Comparison of ENCODE assay signal across 22 cellular contexts in the genomic region with DNA sequence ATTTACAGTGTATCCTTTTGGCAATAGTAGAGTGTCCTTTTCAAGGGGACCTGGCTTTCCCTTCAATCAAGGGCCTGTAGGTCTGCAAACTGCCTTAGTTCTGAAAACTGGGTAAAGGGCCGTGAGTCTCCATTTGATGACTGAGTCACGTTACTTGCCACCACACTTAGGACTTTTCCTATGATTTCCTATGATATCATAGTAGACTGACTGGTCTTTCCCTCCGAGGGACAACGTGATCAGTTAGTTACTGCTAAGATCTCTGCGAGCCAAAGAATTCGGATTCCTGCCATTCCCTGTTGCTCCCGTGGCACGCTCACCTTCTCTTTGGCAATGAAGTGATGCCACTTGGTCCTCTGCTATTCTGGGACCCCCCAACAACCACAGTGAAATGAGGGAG. TPM values are rescaled to one million over a fixed set of nuclear protein-coding genes. Genes with fewer than 3 reads are reported as not detected.
DNase-seq lines count a peak whose midpoint lies in the region; ATAC-seq and TF ChIP-seq lines count a peak whose summit lies in the region.
"Had no signal": no experiment of that assay in that cellular context is flagged by ENCODE, and none has a peak within 500 bp of the region (broad histone marks: within the 10 kb centered on the region; RNA-seq: fewer than 3 reads in every experiment).

No MANE protein-coding gene starts in this region.

- no peak overlapping the region for H3K4me2 ChIP-seq in OCI-LY7 (ENCODE audit: low read length)

- intact Hi-C loops in OCI-LY7 (cut with micrococcal nuclease; ENCODE audit: unreplicated experiment): no loop called here

- WGBS in endodermal cell (ENCODE audit: insufficient coverage in 1 of 2, insufficient read length in 1 of 2), 2 experiments: 92 to 98% methylated on average over 8 of the region's 8 CpGs

- peak overlapping the region; percentile 55 to 97 (median 88) for H3K27ac Mint-ChIP-seq in CD8-positive, alpha-beta memory T cell
- no peak overlapping the region for H3K27ac Mint-ChIP-seq in endodermal cell
- H3K27ac Mint-ChIP-seq: B cell had no signal

- peaks cover 89% of the 10 kb centered on the region for H3K4me1 ChIP-seq in CD8-positive, alpha-beta memory T cell (ENCODE audit: insufficient read depth, low read length)
- peaks cover 5% of the 10 kb centered on the region for H3K4me1 ChIP-seq in endodermal cell (ENCODE audit: control insufficient read depth, insufficient read depth, low read length)
- peaks cover 21% of the 10 kb centered on the region for H3K4me1 ChIP-seq in OCI-LY7 (ENCODE audit: insufficient read depth, low read length, poor library complexity, severe bottlenecking)
- H3K4me1 ChIP-seq: HAP-1 had no signal

- no peaks in the 10 kb centered on the region for H3K27me3 ChIP-seq in CD8-positive, alpha-beta memory T cell (ENCODE audit: insufficient read depth, low read length, poor library complexity, severe bottlenecking)
- no peaks in the 10 kb centered on the region for H3K27me3 ChIP-seq in endodermal cell (ENCODE audit: control insufficient read depth, insufficient read depth, low read length, poor library complexity, severe bottlenecking)
- H3K27me3 ChIP-seq in MG63: peaks cover 2% of the 10 kb centered on the region; the same call in 1 of the 2 replicates

- peak; percentile 13 for DNase-seq in activated CD8-positive, alpha-beta memory T cell treated with anti-CD3 and anti-CD28 coated beads, Interleukin-2, amount 50 U/mL, for 48 hours
- DNase-seq in activated CD8-positive, alpha-beta memory T cell treated with anti-CD3 and anti-CD28 coated beads, Interleukin-2, amount 50 U/mL, for 4 hours: no peak
- no peak for DNase-seq in CD8-positive, alpha-beta memory T cell
- peak; percentile 19 for DNase-seq in endodermal cell
- peak; percentile 7 for DNase-seq in stimulated activated CD8-positive, alpha-beta memory T cell treated with anti-CD3 and anti-CD28 coated beads, Interleukin-4, amount 100 ng/mL, for 48 hours
- no peak for DNase-seq in MG63
- no peak for DNase-seq in OCI-LY7 (ENCODE audit: low spot score)
- DNase-seq: DMS53, EL, GM23248, NCI-H1092 treated with DMSO at 0.1 percent for 48 hours, NCI-H2081 treated with DMSO at 0.1 percent for 48 hours, NCI-H510A, NCI-H748 treated with DMSO at 0.1 percent for 48 hours, SHP77 treated with DMSO at 0.1 percent for 48 hours had no signal

- POLR2A ChIA-PET in CD8-positive, alpha-beta memory T cell (lab: Charles Lee): no interaction called here
- POLR2A ChIA-PET in OCI-LY7 (lab: Charles Lee): no interaction called here

- H3K9ac ChIP-seq in endodermal cell (ENCODE audit: extremely low read depth, low read length, poor library complexity, severe bottlenecking): no peak overlapping the region
- H3K9ac ChIP-seq: GM23248 had no signal

- no TSS peak for BruUV-seq in OCI-LY7 (replicated peaks; lab: Mats Ljungman, UMichigan)

- peaks cover 96 to 100% (median 100%) of the 10 kb centered on the region in 3 donors for H3K4me1 Mint-ChIP-seq in CD8-positive, alpha-beta memory T cell
- peaks cover 6% of the 10 kb centered on the region for H3K4me1 Mint-ChIP-seq in endodermal cell

- H4K20me1 ChIP-seq in OCI-LY7 (ENCODE audit: insufficient read depth, low read length): no peaks in the 10 kb centered on the region

- ATAC-seq in GM18498 (IDR thresholded peaks at IDR 0.05; ENCODE audit: unreplicated experiment): no peak
- ATAC-seq: GM12878 had no signal

- H3K79me2 ChIP-seq in OCI-LY7 (ENCODE audit: insufficient read depth, low read depth, low read length): peaks cover 32% of the 10 kb centered on the region

- H3K9me2 ChIP-seq in OCI-LY7 (ENCODE audit: insufficient read depth, low read length): no peaks in the 10 kb centered on the region

- H2AFZ ChIP-seq in OCI-LY7 (ENCODE audit: low read length): no peak overlapping the region
- H2AFZ ChIP-seq: GM23248 had no signal

- H3K27ac ChIP-seq in CD8-positive, alpha-beta memory T cell (ENCODE audit: low read depth, low read length): no peak overlapping the region
- H3K27ac ChIP-seq in endodermal cell (ENCODE audit: low read depth, low read length): no peak overlapping the region
- no peak overlapping the region for H3K27ac ChIP-seq in OCI-LY7 (ENCODE audit: low read depth, low read length, poor library complexity, severe bottlenecking)
- H3K27ac ChIP-seq: GM23248 had no signal

- TF ChIP-seq CTCF in endodermal cell (conservative IDR thresholded peaks at IDR 0.05): no peak
- TF ChIP-seq CTCF in OCI-LY7 (conservative IDR thresholded peaks at IDR 0.05; ENCODE audit: low read length): no peak

- H3K27me3 Mint-ChIP-seq in CD8-positive, alpha-beta memory T cell: no peaks in the 10 kb centered on the region
- H3K27me3 Mint-ChIP-seq in endodermal cell (ENCODE audit: insufficient read depth): peaks cover 10% of the 10 kb centered on the region
- H3K27me3 Mint-ChIP-seq: B cell had no signal

- H3K36me3 Mint-ChIP-seq in CD8-positive, alpha-beta memory T cell: peaks cover 18 to 81% (median 48%) of the 10 kb centered on the region in 3 donors
- H3K36me3 Mint-ChIP-seq in endodermal cell (ENCODE audit: low read depth): no peaks in the 10 kb centered on the region

- no peak overlapping the region for H3K4me3 ChIP-seq in CD8-positive, alpha-beta memory T cell (ENCODE audit: low read length)
- no peak overlapping the region for H3K4me3 ChIP-seq in endodermal cell (ENCODE audit: low read length)
- H3K4me3 ChIP-seq in MG63: no peak overlapping the region
- no peak overlapping the region for H3K4me3 ChIP-seq in OCI-LY7 (ENCODE audit: low read depth, low read length, poor library complexity, severe bottlenecking)
- H3K4me3 ChIP-seq: GM12878, GM23248, HAP-1 had no signal

- peaks cover 0 to 2% (median 0%) of the 10 kb centered on the region in 5 donors for H3K9me3 Mint-ChIP-seq in CD8-positive, alpha-beta memory T cell
- peaks cover 19% of the 10 kb centered on the region for H3K9me3 Mint-ChIP-seq in endodermal cell

- CTCF ChIA-PET in CD8-positive, alpha-beta memory T cell (lab: Charles Lee): interaction anchor here (1.2 to 2.4 kb wide), 3 partner anchors 13 to 35 kb away, joined by 3 to 8 read pairs (median 4); no protein-coding TSS in a partner anchor
- CTCF ChIA-PET in OCI-LY7 (lab: Charles Lee; ENCODE audit: unreplicated experiment): no interaction called here

- H3K9me3 ChIP-seq in CD8-positive, alpha-beta memory T cell (ENCODE audit: low read length): no peaks in the 10 kb centered on the region
- H3K9me3 ChIP-seq in endodermal cell (ENCODE audit: control insufficient read depth, low read length) (no peaks in the 10 kb centered on the region), MG63 (0 out of 2 replicates have a peak, but pooled peaks cover 2% of the 10 kb centered on the region), OCI-LY7 (ENCODE audit: low read length) (no peaks in the 10 kb centered on the region)
- H3K9me3 ChIP-seq: HAP-1 had no signal

- H3K36me3 ChIP-seq in CD8-positive, alpha-beta memory T cell (ENCODE audit: insufficient read depth, low read length): peaks cover 17% of the 10 kb centered on the region
- H3K36me3 ChIP-seq in endodermal cell (ENCODE audit: control insufficient read depth, insufficient read depth, low read length) (no peaks in the 10 kb centered on the region), MG63 (no peaks in the 10 kb centered on the region), OCI-LY7 (ENCODE audit: insufficient read depth, low read length) (peaks cover 19% of the 10 kb centered on the region)
- H3K36me3 ChIP-seq: HAP-1 had no signal

- peak overlapping the region in 4 of 7 donors; percentile 11 to 57 (median 40) for H3K4me3 Mint-ChIP-seq in CD8-positive, alpha-beta memory T cell
- no peak overlapping the region for H3K4me3 Mint-ChIP-seq in endodermal cell
- H3K4me3 Mint-ChIP-seq: B cell had no signal

RNA-seq across cellular contexts. Expression of a gene that starts 8.4 kb away (rescaled TPM):
- total RNA-seq in CD8-positive, alpha-beta memory T cell: 1 to 10 TPM; 6.4 to 6.9 TPM
- 12.1 TPM for polyA plus RNA-seq in CD8-positive, alpha-beta memory T cell
- total RNA-seq in endodermal cell (not detected), OCI-LY7 (2022) (6.3 and 7.3 TPM in 2 replicates)
- not detected for polyA plus RNA-seq in endodermal cell (2013, experiment 1 of 2)
- not detected for polyA plus RNA-seq in endodermal cell (2013, experiment 2 of 2)
- total RNA-seq in MG63 (2014; rRNA removed; shearing (Covaris generic); ENCODE audit: low replicate concordance): not detected in 2 replicates
- total RNA-seq in OCI-LY7 (2014; rRNA removed; shearing (Covaris generic)): 5.9 TPM in 2 replicates
- total RNA-seq: A172, GM23248, LHCN-M2, RPMI7951 had no signal
- polyA plus RNA-seq: GM23248 had no signal

Comparison
In these comparisons a context has a peak if more than half of its experiments do, and no peak if none do; other contexts are left out.
1. DNase-seq: peak in activated CD8-positive, alpha-beta memory T cell treated with anti-CD3 and anti-CD28 coated beads, Interleukin-2, amount 50 U/mL, for 48 hours (single experiment), endodermal cell (single experiment) and stimulated activated CD8-positive, alpha-beta memory T cell treated with anti-CD3 and anti-CD28 coated beads, Interleukin-4, amount 100 ng/mL, for 48 hours (single experiment); none in activated CD8-positive, alpha-beta memory T cell treated with anti-CD3 and anti-CD28 coated beads, Interleukin-2, amount 50 U/mL, for 4 hours (single experiment), CD8-positive, alpha-beta memory T cell (0 of 5), MG63 (single experiment) and OCI-LY7 (single experiment).